12 cellular contexts compared by ENCODE assay signal in the genomic region with DNA sequence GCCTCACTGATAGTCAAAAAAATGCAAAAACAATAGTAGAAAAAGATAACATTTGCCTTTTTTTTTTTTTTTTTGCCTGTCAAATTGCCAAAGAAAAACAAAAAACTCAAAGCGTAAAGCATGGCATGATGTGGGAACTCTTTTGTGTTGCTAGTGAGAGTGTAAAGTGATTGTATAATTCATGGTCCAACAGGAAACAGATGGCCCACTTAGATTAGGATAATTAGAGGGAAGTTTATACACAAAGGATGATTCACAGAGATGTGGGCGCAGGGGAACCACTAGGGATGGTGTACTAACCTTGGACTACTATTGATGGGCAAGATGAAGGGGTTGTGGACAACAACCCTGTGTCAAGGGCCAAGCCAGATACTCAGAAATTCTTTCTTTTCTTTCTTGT. TPM values are rescaled to one million over a fixed set of nuclear protein-coding genes. Genes with fewer than 3 reads are reported as not detected.
DNase-seq lines count a peak whose midpoint lies in the region; ATAC-seq and TF ChIP-seq lines count a peak whose summit lies in the region.
"Had no signal": no experiment of that assay in that cellular context is flagged by ENCODE, and none has a peak within 500 bp of the region (broad histone marks: within the 10 kb centered on the region; RNA-seq: fewer than 3 reads in every experiment).

No MANE protein-coding gene starts in this region.

- peaks cover 8 to 9% of the 10 kb centered on the region in 2 donors for H3K36me3 Mint-ChIP-seq in activated T-cell treated with anti-CD3 and anti-CD28 coated beads, Interleukin-2, amount 50 U/mL, for 72 hours (ENCODE audit: insufficient read depth in 2 of 2)

- H3K27ac ChIP-seq in gastrocnemius medialis: no peak overlapping the region
- H3K27ac ChIP-seq in esophagus muscularis mucosa (replicated peaks in 1 of 4): no peak overlapping the region

- H3K4me3 ChIP-seq in astrocyte of the spinal cord (ENCODE audit: low read depth, low read length): no peak overlapping the region
- H3K4me3 ChIP-seq in gastrocnemius medialis: no peak overlapping the region
- no peak overlapping the region for H3K4me3 ChIP-seq in esophagus muscularis mucosa
- H3K4me3 ChIP-seq: GM12878 had no signal

- H3K27me3 Mint-ChIP-seq in activated T-cell treated with anti-CD3 and anti-CD28 coated beads, Interleukin-2, amount 50 U/mL, for 72 hours (ENCODE audit: low read depth): no peaks in the 10 kb centered on the region
- H3K27me3 Mint-ChIP-seq: activated B cell treated with CpG ODN at 0.5 μM for 24 hours had no signal

- peak overlapping the region; percentile 48 for H3K27ac Mint-ChIP-seq in activated T-cell treated with anti-CD3 and anti-CD28 coated beads, Interleukin-2, amount 50 U/mL, for 72 hours
- H3K27ac Mint-ChIP-seq: activated B cell treated with CpG ODN at 0.5 μM for 24 hours had no signal

- no peak overlapping the region for H3K4me3 Mint-ChIP-seq in activated T-cell treated with anti-CD3 and anti-CD28 coated beads, Interleukin-2, amount 50 U/mL, for 72 hours
- H3K4me3 Mint-ChIP-seq: activated B cell treated with CpG ODN at 0.5 μM for 24 hours had no signal

- in situ Hi-C loops in astrocyte of the spinal cord (cut with HindIII; ENCODE audit: low sequenced_read_pairs) (no loop called here), gastrocnemius medialis (cut with MboI; ENCODE audit: low sequenced_read_pairs in 4 of 4) (no loop called here)

- TF ChIP-seq CTCF in astrocyte of the spinal cord (IDR thresholded peaks at IDR 0.05; ENCODE audit: low read depth, low read length): no peak
- no peak for TF ChIP-seq CTCF in gastrocnemius medialis (IDR thresholded peaks at IDR 0.05 in 4 of 5, conservative IDR thresholded peaks at IDR 0.05 in 1 of 5)
- no peak for TF ChIP-seq CTCF in esophagus muscularis mucosa (IDR thresholded peaks at IDR 0.05)

- DNase-seq in activated T-cell treated with anti-CD3 and anti-CD28 coated beads, Interleukin-2, amount 50 U/mL, for 72 hours: no peak
- DNase-seq in activated T-cell treated with anti-CD3 and anti-CD28 coated beads for 4 hours (no peak), NCI-H2081 treated with DMSO at 0.1 percent for 48 hours (lab: John Stamatoyannopoulos, UW) (peak; percentile 16), astrocyte of the spinal cord (ENCODE audit: low read depth, low spot score) (peak; percentile 29), gastrocnemius medialis (no peak), cerebellar nuclear complex (lab: John Stamatoyannopoulos, UW) (no peak), esophagus muscularis mucosa (ENCODE audit: extremely low spot score) (no peak)
- DNase-seq: activated B cell treated with CpG ODN at 0.5 μM for 24 hours, amygdala, mammary epithelial cell had no signal

- H3K4me1 Mint-ChIP-seq in activated T-cell treated with anti-CD3 and anti-CD28 coated beads, Interleukin-2, amount 50 U/mL, for 72 hours (ENCODE audit: low read depth): peaks cover 58% of the 10 kb centered on the region

- ATAC-seq in activated T-cell treated with anti-CD3 and anti-CD28 coated beads, Interleukin-2, amount 50 U/mL, for 72 hours (replicated peaks in 1 of 2): no peak
- ATAC-seq in gastrocnemius medialis (peak; percentile 39 to 64), GM18519 (IDR thresholded peaks at IDR 0.05; ENCODE audit: low FRiP score, unreplicated experiment) (no peak)
- ATAC-seq: GM12878 had no signal

- peaks cover 0 to 5% of the 10 kb centered on the region in 2 donors for H3K9me3 Mint-ChIP-seq in activated T-cell treated with anti-CD3 and anti-CD28 coated beads, Interleukin-2, amount 50 U/mL, for 72 hours

- H3K27me3 ChIP-seq in gastrocnemius medialis (no peaks in the 10 kb centered on the region), esophagus muscularis mucosa (no peaks in the 10 kb centered on the region)

- no peaks in the 10 kb centered on the region for H3K9me3 ChIP-seq in gastrocnemius medialis
- H3K9me3 ChIP-seq in esophagus muscularis mucosa: no peaks in the 10 kb centered on the region

- no peaks in the 10 kb centered on the region for H3K4me1 ChIP-seq in gastrocnemius medialis
- no peaks in the 10 kb centered on the region for H3K4me1 ChIP-seq in esophagus muscularis mucosa

- 69% methylated on average over 2 of the region's 2 CpGs for WGBS in esophagus muscularis mucosa

- H3K36me3 ChIP-seq in gastrocnemius medialis (no peaks in the 10 kb centered on the region), esophagus muscularis mucosa (no peaks in the 10 kb centered on the region)

- intact Hi-C loops in gastrocnemius medialis (cut with DNase I; ENCODE audit: low total_unique reads): no loop called here
- intact Hi-C loops in esophagus muscularis mucosa (cut with DNase I): no loop called here

- TF ChIP-seq POLR2A in gastrocnemius medialis (IDR thresholded peaks at IDR 0.05) (no peak), esophagus muscularis mucosa (IDR thresholded peaks at IDR 0.05; ENCODE audit: low read depth) (no peak)

- TF ChIP-seq EP300 in esophagus muscularis mucosa (IDR thresholded peaks at IDR 0.05): no peak

RNA-seq across cellular contexts. Expression of gene MCUB, which starts 16.4 kb away (rescaled TPM):
- total RNA-seq in activated T-cell treated with anti-CD3 and anti-CD28 coated beads, Interleukin-2, amount 50 U/mL, for 72 hours: 10 to 100 TPM; 43.8 to 52.0 TPM
- total RNA-seq in gastrocnemius medialis (1 to 10 TPM; 2.6 to 5.6 (median 4.0) TPM), esophagus muscularis mucosa (10 to 100 TPM in 3 of 4 donors, 1 to 10 TPM in 1; 7.9 to 25.6 (median 15.1) TPM)

Comparison
In these comparisons a context has a peak if more than half of its experiments do, and no peak if none do; other contexts are left out.
1. ATAC-seq: peak in gastrocnemius medialis (2 of 2); none in activated T-cell treated with anti-CD3 and anti-CD28 coated beads, Interleukin-2, amount 50 U/mL, for 72 hours (0 of 2) and GM18519 (single experiment).
2. DNase-seq: peak in NCI-H2081 treated with DMSO at 0.1 percent for 48 hours (single experiment) and astrocyte of the spinal cord (single experiment); none in activated T-cell treated with anti-CD3 and anti-CD28 coated beads, Interleukin-2, amount 50 U/mL, for 72 hours (0 of 2), activated T-cell treated with anti-CD3 and anti-CD28 coated beads for 4 hours (single experiment), gastrocnemius medialis (0 of 2), cerebellar nuclear complex (0 of 2) and esophagus muscularis mucosa (single experiment).